Comparison of ENCODE assay signal across 9 cellular contexts in genomic region chrX:134551365-134552095, GRCh38.
DNase-seq lines count a peak whose midpoint lies in the region; ATAC-seq and TF ChIP-seq lines count a peak whose summit lies in the region.
"Had no signal": no experiment of that assay in that cellular context is flagged by ENCODE, and none has a peak within 500 bp of the region (broad histone marks: within the 10 kb centered on the region; RNA-seq: fewer than 3 reads in every experiment).

No MANE protein-coding gene starts in this region.

- H3K27me3 Mint-ChIP-seq in activated CD8-positive, alpha-beta T cell treated with anti-CD3 and anti-CD28 coated beads for 36 hours, result peaks cover 34% of the 10 kb centered on the region

- H3K36me3 ChIP-seq in heart left ventricle (no peaks in the 10 kb centered on the region), iPS-20b (ENCODE audit: insufficient read depth, low read depth, low read length) (no peaks in the 10 kb centered on the region), urinary bladder (ENCODE audit: insufficient read depth) (no peaks in the 10 kb centered on the region)

- H3K9me3 ChIP-seq in heart left ventricle, result no peaks in the 10 kb centered on the region
- no peaks in the 10 kb centered on the region for H3K9me3 ChIP-seq in iPS-20b (ENCODE audit: insufficient read depth, low read depth, low read length)

- peak overlapping the region in 4 of 12 donors; percentile 34 to 90 (median 88) for H3K27ac ChIP-seq in heart left ventricle
- no peak overlapping the region for H3K27ac ChIP-seq in iPS-20b (ENCODE audit: low read length)
- H3K27ac ChIP-seq in urinary bladder (ENCODE audit: low read depth), result no peak overlapping the region

- TF ChIP-seq CTCF in heart left ventricle (IDR thresholded peaks at IDR 0.05), result no peak
- TF ChIP-seq CTCF in activated CD8-positive, alpha-beta T cell treated with anti-CD3 and anti-CD28 coated beads for 36 hours (IDR thresholded peaks at IDR 0.05), result no peak

- DNase-seq in heart left ventricle, result no peak
- no peak for DNase-seq in cardiac septum (ENCODE audit: low spot score)
- no peak for DNase-seq in activated CD8-positive, alpha-beta T cell treated with anti-CD3 and anti-CD28 coated beads for 36 hours
- no peak for DNase-seq in T1000 (lab: John Stamatoyannopoulos, UW)
- no peak for DNase-seq in hippocampal formation (lab: John Stamatoyannopoulos, UW)
- DNase-seq: NCI-H1092 had no signal

- H3K4me3 ChIP-seq in heart left ventricle, result peak overlapping the region in 9 of 12 donors; percentile 2 to 85 (median 65)
- peak overlapping the region; percentile 78 for H3K4me3 ChIP-seq in iPS-20b (ENCODE audit: low read length)
- peak overlapping the region; percentile 16 for H3K4me3 ChIP-seq in urinary bladder (ENCODE audit: low read depth, low read length)

- H3K4me1 Mint-ChIP-seq in activated CD8-positive, alpha-beta T cell treated with anti-CD3 and anti-CD28 coated beads for 36 hours (ENCODE audit: low read depth), result peaks cover 16% of the 10 kb centered on the region

- no peak for ATAC-seq in heart left ventricle
- no peak for ATAC-seq in activated CD8-positive, alpha-beta T cell treated with anti-CD3 and anti-CD28 coated beads for 36 hours
- ATAC-seq in HG02870 (IDR thresholded peaks at IDR 0.05; ENCODE audit: unreplicated experiment), result no peak

- POLR2A ChIA-PET in activated CD8-positive, alpha-beta T cell treated with anti-CD3 and anti-CD28 coated beads for 36 hours (lab: Charles Lee), result no interaction called here

- H3K4me1 ChIP-seq in heart left ventricle (peaks cover 0 to 13% (median 0%) of the 10 kb centered on the region in 12 donors), iPS-20b (ENCODE audit: insufficient read depth, low read length) (peaks cover 10% of the 10 kb centered on the region), urinary bladder (ENCODE audit: insufficient read depth) (no peaks in the 10 kb centered on the region)

- TF ChIP-seq POLR2A in heart left ventricle (IDR thresholded peaks at IDR 0.05), result no peak

- H3K27ac Mint-ChIP-seq in activated CD8-positive, alpha-beta T cell treated with anti-CD3 and anti-CD28 coated beads for 36 hours, result no peak overlapping the region

- intact Hi-C loops in heart left ventricle (cut with DNase I) (no loop called here), cardiac septum (cut with DNase I) (no loop called here)
- intact Hi-C loops in activated CD8-positive, alpha-beta T cell treated with anti-CD3 and anti-CD28 coated beads for 36 hours (cut with micrococcal nuclease), result no loop called here

- H3K9ac ChIP-seq in iPS-20b (ENCODE audit: low read depth, low read length), result no peak overlapping the region

- CTCF ChIA-PET in activated CD8-positive, alpha-beta T cell treated with anti-CD3 and anti-CD28 coated beads for 36 hours (lab: Charles Lee), result interaction anchor here (0.7 to 1.0 kb wide), 3 partner anchors 217 to 231 kb away, joined by 3 read pairs; no protein-coding TSS in a partner anchor

- 50 to 67% (median 65%) methylated on average over 23 of the region's 23 CpGs for WGBS in heart left ventricle, 4 donors
- WGBS in urinary bladder, result 14% methylated on average over 23 of the region's 23 CpGs

- no peaks in the 10 kb centered on the region for H3K36me3 Mint-ChIP-seq in activated CD8-positive, alpha-beta T cell treated with anti-CD3 and anti-CD28 coated beads for 36 hours (ENCODE audit: low read depth)

- H3K27me3 ChIP-seq in heart left ventricle (peaks cover 0 to 26% (median 0%) of the 10 kb centered on the region in 9 donors), iPS-20b (ENCODE audit: insufficient read depth, low read length) (peaks cover 70% of the 10 kb centered on the region)

- H3K9me3 Mint-ChIP-seq in activated CD8-positive, alpha-beta T cell treated with anti-CD3 and anti-CD28 coated beads for 36 hours, result no peaks in the 10 kb centered on the region

- H3K4me3 Mint-ChIP-seq in activated CD8-positive, alpha-beta T cell treated with anti-CD3 and anti-CD28 coated beads for 36 hours, result peak overlapping the region; percentile 43

Comparison
In these comparisons a context has a peak if more than half of its experiments do, and no peak if none do; other contexts are left out.
1. H3K4me3 ChIP-seq: peak in every context shown above with its lines; median percentile 78 in iPS-20b; 65 in heart left ventricle; 16 in urinary bladder.